ENCODE assay signal across 8 cellular contexts in the genomic region with DNA sequence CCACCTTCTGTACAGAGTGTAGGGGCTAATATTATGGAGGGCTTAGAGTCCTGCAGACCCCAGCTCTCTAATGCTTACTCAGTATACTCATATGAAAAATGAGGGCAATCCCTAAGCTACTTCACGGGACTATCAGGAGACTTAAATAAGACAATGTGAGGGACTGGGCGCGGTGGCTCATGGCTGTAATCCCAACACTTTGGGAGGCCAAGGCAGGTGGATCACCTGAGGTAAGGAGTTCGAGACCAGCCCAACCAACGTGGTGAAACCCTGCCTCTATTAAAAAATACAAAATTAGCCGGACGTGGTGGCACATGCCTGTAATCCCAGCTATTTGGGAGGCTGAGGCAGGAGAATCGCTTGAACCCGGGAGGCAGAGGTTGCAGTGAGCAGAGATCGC. TPM values are rescaled to one million over a fixed set of nuclear protein-coding genes. Genes with fewer than 3 reads are reported as not detected.
"Had no signal": no experiment of that assay in that cellular context is flagged by ENCODE, and none has a peak within 500 bp of the region (broad histone marks: within the 10 kb centered on the region; RNA-seq: fewer than 3 reads in every experiment).

No MANE protein-coding gene starts in this region.

RNA-seq across cellular contexts. Expression of a gene that starts 23.3 kb away (rescaled TPM):
- total RNA-seq: LHCN-M2, MCF 10A, NCI-H460, OCI-LY7, PC-9, RPMI7951, SJSA1 had no signal

RNA-seq across cellular contexts. Expression of a gene that starts 32.0 kb away (rescaled TPM):
- total RNA-seq: LHCN-M2, MCF 10A, OCI-LY7, PC-9 had no signal

RNA-seq across cellular contexts. Expression of a gene that starts 54.6 kb away (rescaled TPM):
- total RNA-seq: MCF 10A, OCI-LY7, PC-9, Right ventricle myocardium superior, RPMI7951 had no signal
